9 cellular contexts compared by ENCODE assay signal in the genomic region with DNA sequence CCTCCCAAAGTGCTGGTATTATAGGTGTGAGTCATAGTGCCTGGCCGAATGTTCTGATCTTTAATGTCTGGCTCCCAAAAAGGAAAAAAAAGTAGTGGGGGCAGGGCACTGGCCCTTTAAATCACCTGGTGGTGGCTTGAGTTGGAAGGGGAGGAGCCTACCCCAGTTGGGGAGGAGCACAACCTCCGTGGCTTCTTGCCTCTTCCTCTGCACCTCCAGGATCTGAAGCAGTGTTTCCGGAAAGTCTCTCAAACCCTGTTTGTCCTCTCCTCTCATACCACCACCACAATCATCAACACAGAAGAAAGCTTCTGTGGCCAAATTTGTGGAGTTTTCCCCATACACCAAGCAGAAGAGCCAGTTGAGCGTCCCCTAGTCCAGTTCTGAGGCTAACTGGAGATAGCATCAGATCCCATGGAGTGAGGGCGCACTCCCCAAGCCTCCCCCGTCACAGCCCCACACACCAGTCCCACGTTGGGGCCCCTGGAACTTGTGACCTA. TPM values are rescaled to one million over a fixed set of nuclear protein-coding genes. Genes with fewer than 3 reads are reported as not detected.
A peak's percentile ranks its signal among the peaks of the same experiment; 100 is the strongest.
DNase-seq lines count a peak whose midpoint lies in the region; ATAC-seq and TF ChIP-seq lines count a peak whose summit lies in the region.
"Had no signal": no experiment of that assay in that cellular context is flagged by ENCODE, and none has a peak within 500 bp of the region (broad histone marks: within the 10 kb centered on the region; RNA-seq: fewer than 3 reads in every experiment).

No MANE protein-coding gene starts in this region.

- ATAC-seq in activated naive CD8-positive, alpha-beta T cell treated with anti-CD3 and anti-CD28 coated beads, Interleukin-2, amount 50 U/mL, for 24 hours: peak; percentile 82
- ATAC-seq in GM19023 (IDR thresholded peaks at IDR 0.05; ENCODE audit: unreplicated experiment): no peak

- TF ChIP-seq POLR2A in Peyer's patch (IDR thresholded peaks at IDR 0.05): no peak

- H3K4me3 Mint-ChIP-seq in activated naive CD8-positive, alpha-beta T cell treated with anti-CD3 and anti-CD28 coated beads, Interleukin-2, amount 50 U/mL, for 24 hours: peak overlapping the region; percentile 12

- no peak overlapping the region for H3K4me3 ChIP-seq in Peyer's patch
- H3K4me3 ChIP-seq in osteoblast (ENCODE audit: insufficient read depth, low read length): no peak overlapping the region

- no peaks in the 10 kb centered on the region for H3K27me3 Mint-ChIP-seq in activated naive CD8-positive, alpha-beta T cell treated with anti-CD3 and anti-CD28 coated beads, Interleukin-2, amount 50 U/mL, for 24 hours

- no peaks in the 10 kb centered on the region for H3K36me3 ChIP-seq in Peyer's patch
- H3K36me3 ChIP-seq in osteoblast (ENCODE audit: insufficient read depth, low read length): no peaks in the 10 kb centered on the region

- no peaks in the 10 kb centered on the region for H3K79me2 ChIP-seq in osteoblast (ENCODE audit: insufficient read depth, low read length)

- in situ Hi-C loops in Caki2 (cut with HindIII; ENCODE audit: low pct_unique_long_range_greater_than_20kb, low sequenced_read_pairs): no loop called here

- peak in 2 of 6 experiments; percentile 24 to 25 for TF ChIP-seq CTCF in Peyer's patch (IDR thresholded peaks at IDR 0.05)
- no peak for TF ChIP-seq CTCF in osteoblast (IDR thresholded peaks at IDR 0.05; ENCODE audit: extremely low read depth, low read depth, low read length)

- peaks cover 17% of the 10 kb centered on the region for H3K4me1 Mint-ChIP-seq in activated naive CD8-positive, alpha-beta T cell treated with anti-CD3 and anti-CD28 coated beads, Interleukin-2, amount 50 U/mL, for 24 hours

- no peak overlapping the region for H2AFZ ChIP-seq in osteoblast (ENCODE audit: low read length)

- no peaks in the 10 kb centered on the region for H3K9me3 Mint-ChIP-seq in activated naive CD8-positive, alpha-beta T cell treated with anti-CD3 and anti-CD28 coated beads, Interleukin-2, amount 50 U/mL, for 24 hours

- peak; percentile 31 for DNase-seq in Caki2 (ENCODE audit: low read depth)
- peak; percentile 35 to 81 (median 64) for DNase-seq in Peyer's patch
- DNase-seq in activated naive CD8-positive, alpha-beta T cell treated with anti-CD3 and anti-CD28 coated beads, Interleukin-2, amount 50 U/mL, for 24 hours: peak; percentile 48
- DNase-seq in osteoblast (ENCODE audit: insufficient read length, low spot score, missing footprints): peak; percentile 62
- DNase-seq in T1000 (lab: John Stamatoyannopoulos, UW): no peak
- DNase-seq in SIG-M5 (lab: John Stamatoyannopoulos, UW): no peak
- no peak for DNase-seq in NCI-H1105 (lab: John Stamatoyannopoulos, UW)
- DNase-seq: NCI-H1092 had no signal

- H3K36me3 Mint-ChIP-seq in activated naive CD8-positive, alpha-beta T cell treated with anti-CD3 and anti-CD28 coated beads, Interleukin-2, amount 50 U/mL, for 24 hours (ENCODE audit: low read depth): no peaks in the 10 kb centered on the region

- H3K4me1 ChIP-seq in Peyer's patch (peaks cover 0 to 5% (median 0%) of the 10 kb centered on the region in 4 donors), osteoblast (ENCODE audit: insufficient read depth, low read length) (no peaks in the 10 kb centered on the region)

- H3K27ac ChIP-seq in Peyer's patch: no peak overlapping the region
- no peak overlapping the region for H3K27ac ChIP-seq in osteoblast (ENCODE audit: low read depth, low read length)

- no peaks in the 10 kb centered on the region for H4K20me1 ChIP-seq in osteoblast (ENCODE audit: insufficient read depth, low read length)

- peak overlapping the region; percentile 9 for H3K27ac Mint-ChIP-seq in activated naive CD8-positive, alpha-beta T cell treated with anti-CD3 and anti-CD28 coated beads, Interleukin-2, amount 50 U/mL, for 24 hours

- H3K9me3 ChIP-seq in Peyer's patch (no peaks in the 10 kb centered on the region), osteoblast (ENCODE audit: low read depth, low read length) (no peaks in the 10 kb centered on the region)

- H3K27me3 ChIP-seq in Peyer's patch (no peaks in the 10 kb centered on the region), osteoblast (ENCODE audit: insufficient read depth, low read length) (no peaks in the 10 kb centered on the region)

- no peak overlapping the region for H3K4me2 ChIP-seq in osteoblast (ENCODE audit: insufficient read depth, low read length)

RNA-seq across cellular contexts. Expression of a gene that starts 24.3 kb away (rescaled TPM):
- total RNA-seq in Caki2 (2014; rRNA removed; shearing (Covaris generic); ENCODE audit: low replicate concordance): 6.1 and 9.1 TPM in 2 replicates
- total RNA-seq in Peyer's patch (10 to 100 TPM; 16.5 to 26.3 (median 21.1) TPM), osteoblast (11.6 and 13.3 TPM in 2 replicates)

RNA-seq across cellular contexts. Expression of a gene that starts 58.6 kb away (rescaled TPM):
- 14.1 and 27.5 TPM in 2 replicates for total RNA-seq in Caki2 (2014; rRNA removed; shearing (Covaris generic); ENCODE audit: low replicate concordance)
- total RNA-seq in Peyer's patch: 100 to 1,000 TPM in 3 of 4 donors, 10 to 100 TPM in 1; 52.8 to 450 (median 392) TPM
- 13.6 and 15.6 TPM in 2 replicates for total RNA-seq in osteoblast

Comparison
In these comparisons a context has a peak if more than half of its experiments do, and no peak if none do; other contexts are left out.
1. DNase-seq: peak in Caki2 (single experiment), Peyer's patch (3 of 3), activated naive CD8-positive, alpha-beta T cell treated with anti-CD3 and anti-CD28 coated beads, Interleukin-2, amount 50 U/mL, for 24 hours (single experiment) and osteoblast (single experiment); none in T1000 (single experiment), SIG-M5 (single experiment) and NCI-H1105 (single experiment).